Comparison of ENCODE assay signal across 14 cellular contexts in genomic region chr1:1345384-1345783, GRCh38. TPM values are rescaled to one million over a fixed set of nuclear protein-coding genes. Genes with fewer than 3 reads are reported as not detected.
DNase-seq lines count a peak whose midpoint lies in the region; TF ChIP-seq lines count a peak whose summit lies in the region.
"Had no signal": no experiment of that assay in that cellular context is flagged by ENCODE, and none has a peak within 500 bp of the region (broad histone marks: within the 10 kb centered on the region; RNA-seq: fewer than 3 reads in every experiment).

No MANE protein-coding gene starts in this region.

- BruUV-seq in Caco-2 (replicated peaks; lab: Mats Ljungman, UMichigan): no TSS peak

- H3K27me3 ChIP-seq in MG63 (no peaks in the 10 kb centered on the region), Caco-2 (replicated peaks; ENCODE audit: control insufficient read depth, insufficient read depth, low read length) (no peaks in the 10 kb centered on the region)
- H3K27me3 ChIP-seq: pancreas had no signal

- CTCF ChIA-PET in Caco-2 (lab: Charles Lee): no interaction called here

- no peaks in the 10 kb centered on the region for H3K27me3 Mint-ChIP-seq in Caco-2 (ENCODE audit: insufficient read depth, unreplicated experiment)
- H3K27me3 Mint-ChIP-seq: activated T-cell treated with anti-CD3 and anti-CD28 coated beads, Interleukin-2, amount 50 U/mL, for 24 hours; T-cell had no signal

- H3K4me3 ChIP-seq in MG63: peak overlapping the region; percentile 22
- peak overlapping the region; percentile 26 for H3K4me3 ChIP-seq in epithelial cell of proximal tubule (ENCODE audit: low read depth, low read length)
- H3K4me3 ChIP-seq in retinal pigment epithelial cell (ENCODE audit: low read length): no peak overlapping the region
- H3K4me3 ChIP-seq in Caco-2 (ENCODE audit: low read depth, low read length): no peak overlapping the region
- H3K4me3 ChIP-seq: pancreas had no signal

- no peaks in the 10 kb centered on the region for H3K4me1 Mint-ChIP-seq in Caco-2 (ENCODE audit: low read depth, unreplicated experiment)

- intact Hi-C loops in Caco-2 (cut with micrococcal nuclease; ENCODE audit: unreplicated experiment): loop anchor here (10.0 kb wide), 1 partner anchor 159 kb away; no protein-coding TSS in a partner anchor

- H3K36me3 ChIP-seq in MG63: peaks cover 32% of the 10 kb centered on the region
- no peaks in the 10 kb centered on the region; the same call in none of the 2 replicates for H3K36me3 ChIP-seq in Caco-2 (ENCODE audit: control insufficient read depth, insufficient read depth, low read length)
- H3K36me3 ChIP-seq: pancreas had no signal

- TF ChIP-seq CTCF in C4-2B (conservative IDR thresholded peaks at IDR 0.05) (no peak), epithelial cell of proximal tubule (conservative IDR thresholded peaks at IDR 0.05; ENCODE audit: low read depth, low read length) (no peak), retinal pigment epithelial cell (conservative IDR thresholded peaks at IDR 0.05; ENCODE audit: low read depth, low read length) (peak; percentile 3), Caco-2 (IDR thresholded peaks at IDR 0.05; ENCODE audit: insufficient read depth in 1 of 2, low read depth in 1 of 2, low read length in 1 of 2, severe bottlenecking in 1 of 2, unreplicated experiment in 1 of 2) (no peak)

- no peak overlapping the region for H3K27ac Mint-ChIP-seq in Caco-2 (ENCODE audit: unreplicated experiment)
- H3K27ac Mint-ChIP-seq: T-cell had no signal

- H3K4me3 Mint-ChIP-seq in Caco-2 (ENCODE audit: unreplicated experiment): no peak overlapping the region
- H3K4me3 Mint-ChIP-seq: activated T-cell treated with anti-CD3 and anti-CD28 coated beads, Interleukin-2, amount 50 U/mL, for 24 hours; T-cell had no signal

- POLR2A ChIA-PET in Caco-2 (lab: Charles Lee): no interaction called here

- no peaks in the 10 kb centered on the region for H3K9me3 ChIP-seq in MG63
- H3K9me3 ChIP-seq in Caco-2: no peaks in the 10 kb centered on the region
- H3K9me3 ChIP-seq: pancreas had no signal

- peaks cover 14% of the 10 kb centered on the region for H3K4me1 ChIP-seq in Caco-2

- no peaks in the 10 kb centered on the region for H3K9me3 Mint-ChIP-seq in Caco-2 (ENCODE audit: unreplicated experiment)
- H3K9me3 Mint-ChIP-seq: activated T-cell treated with anti-CD3 and anti-CD28 coated beads, Interleukin-2, amount 50 U/mL, for 24 hours; T-cell had no signal

- peaks cover 19% of the 10 kb centered on the region for H3K36me3 Mint-ChIP-seq in Caco-2 (ENCODE audit: insufficient read depth, unreplicated experiment)

- peak overlapping the region; percentile 99 for H3K27ac ChIP-seq in C4-2B
- H3K27ac ChIP-seq: pancreas had no signal

- DNase-seq in MG63 (no peak), epithelial cell of proximal tubule (ENCODE audit: low read depth) (no peak), retinal pigment epithelial cell (ENCODE audit: low read depth) (no peak), NCI-H2227 treated with DMSO at 0.1 percent for 48 hours (lab: John Stamatoyannopoulos, UW) (no peak), NCI-H774 (lab: John Stamatoyannopoulos, UW) (no peak), Caco-2 (no peak), NCI-H2171 (lab: John Stamatoyannopoulos, UW) (no peak)
- DNase-seq: DMS79 treated with DMSO at 0.1 percent for 48 hours, MM.1S, NCI-H2171 treated with DMSO at 0.1 percent for 48 hours, T-cell had no signal

RNA-seq across cellular contexts. Expression of gene DVL1, which starts 3.8 kb away (rescaled TPM):
- total RNA-seq in MG63 (2014; rRNA removed; shearing (Covaris generic); ENCODE audit: low replicate concordance): 55.3 and 107 TPM in 2 replicates
- total RNA-seq in epithelial cell of proximal tubule (78.6 and 113 TPM in 2 replicates), Caco-2 (2022) (40.6 and 43.0 TPM in 2 replicates)

RNA-seq across cellular contexts. Expression of gene MXRA8, which starts 13.0 kb away (rescaled TPM):
- 259 and 316 TPM in 2 replicates for total RNA-seq in MG63 (2014; rRNA removed; shearing (Covaris generic); ENCODE audit: low replicate concordance)
- total RNA-seq in epithelial cell of proximal tubule (43.2 and 137 TPM in 2 replicates), Caco-2 (2022) (4.9 and 5.0 TPM in 2 replicates)

RNA-seq across cellular contexts. Expression of gene TAS1R3, which starts 14.3 kb away (rescaled TPM):
- total RNA-seq in MG63 (2014; rRNA removed; shearing (Covaris generic); ENCODE audit: low replicate concordance): not detected in 2 replicates
- total RNA-seq in epithelial cell of proximal tubule (not detected in 2 replicates), Caco-2 (2022) (0.09 and 0.29 TPM in 2 replicates)

RNA-seq across cellular contexts. Expression of gene CPTP, which starts 20.8 kb away (rescaled TPM):
- 18.1 and 31.1 TPM in 2 replicates for total RNA-seq in MG63 (2014; rRNA removed; shearing (Covaris generic); ENCODE audit: low replicate concordance)
- total RNA-seq in epithelial cell of proximal tubule (40.1 and 42.4 TPM in 2 replicates), Caco-2 (2022) (16.2 and 16.8 TPM in 2 replicates)

RNA-seq across cellular contexts. Expression of gene INTS11, which starts 20.9 kb away (rescaled TPM):
- 55.9 and 70.5 TPM in 2 replicates for total RNA-seq in MG63 (2014; rRNA removed; shearing (Covaris generic); ENCODE audit: low replicate concordance)
- total RNA-seq in epithelial cell of proximal tubule (58.7 and 118 TPM in 2 replicates), Caco-2 (2022) (103 and 115 TPM in 2 replicates)

Comparison
In these comparisons a context has a peak if more than half of its experiments do, and no peak if none do; other contexts are left out.
1. H3K4me3 ChIP-seq: peak in MG63 (single experiment) and epithelial cell of proximal tubule (single experiment); none in retinal pigment epithelial cell (single experiment) and Caco-2 (single experiment).